ENCODE assay signal across 28 cellular contexts in genomic region chr4:133379681-133380438, GRCh38.
"Had no signal": no experiment of that assay in that cellular context is flagged by ENCODE, and none has a peak within 500 bp of the region (broad histone marks: within the 10 kb centered on the region; RNA-seq: fewer than 3 reads in every experiment).

No MANE protein-coding gene starts in this region.

- H2AFZ ChIP-seq: hepatocyte, neural progenitor cell had no signal

- H3K9ac ChIP-seq: neural progenitor cell had no signal

- H3K9me3 ChIP-seq: gastroesophageal sphincter, heart left ventricle, left lung, prostate gland, right atrium auricular region, thyroid gland, vagina had no signal

- H3K27ac ChIP-seq: dorsolateral prefrontal cortex, epithelial cell of prostate, foreskin keratinocyte, gastroesophageal sphincter, heart left ventricle, hepatocyte, left lung, neural progenitor cell, prostate gland, right atrium auricular region, stomach, thyroid gland, vagina had no signal

- H3K4me1 ChIP-seq: foreskin keratinocyte, gastroesophageal sphincter, heart left ventricle, left lung, neural progenitor cell, prostate gland, right atrium auricular region, stomach, thyroid gland, vagina had no signal

- ATAC-seq: esophagus mucosa; foreskin keratinocyte; gastroesophageal sphincter; heart left ventricle; left cardiac atrium; left lung; naive thymus-derived CD4-positive, alpha-beta T cell; sciatic nerve had no signal

- H3K27me3 ChIP-seq: dorsolateral prefrontal cortex, foreskin keratinocyte, gastroesophageal sphincter, heart left ventricle, hepatocyte, left lung, neural progenitor cell, right atrium auricular region, stomach, thyroid gland, vagina had no signal

- H3K36me3 ChIP-seq: gastroesophageal sphincter, heart left ventricle, left lung, neural progenitor cell, prostate gland, right atrium auricular region, stomach, thyroid gland, vagina had no signal

- H3K4me3 ChIP-seq: dorsolateral prefrontal cortex, gastroesophageal sphincter, heart left ventricle, hepatocyte, left lung, neural progenitor cell, prostate gland, right atrium auricular region, smooth muscle cell, stomach, thyroid gland, vagina had no signal

- DNase-seq: dorsolateral prefrontal cortex; effector CD4-positive, alpha-beta T cell; foreskin keratinocyte; left cardiac atrium; mesenchymal stem cell; midbrain; naive thymus-derived CD4-positive, alpha-beta T cell; nucleus accumbens; stimulated activated CD4-positive, alpha-beta T cell treated with anti-CD3 and anti-CD28 coated beads, Interleukin-12 subunit alpha, Interleukin-12 subunit beta, amount 100 ng/mL, for 4 hours; stimulated activated CD4-positive, alpha-beta T cell treated with anti-CD3 and anti-CD28 coated beads, Interleukin-1b, Interleukin-23, amount 100 ng/mL, for 48 hours; stimulated activated CD4-positive, alpha-beta T cell treated with anti-CD3 and anti-CD28 coated beads, Interleukin-4, amount 100 ng/mL, for 1 hour; stimulated activated CD8-positive, alpha-beta memory T cell treated with anti-CD3 and anti-CD28 coated beads, Interleukin-4, amount 100 ng/mL, for 48 hours; stimulated activated naive CD4-positive, alpha-beta T cell treated with Interleukin-2 at 50 U/mL for 16 hours; stomach; thyroid gland; trophoblast cell had no signal

- H3K79me2 ChIP-seq: hepatocyte had no signal

- H3K4me2 ChIP-seq: hepatocyte, neural progenitor cell, smooth muscle cell had no signal
